8 cellular contexts compared by ENCODE assay signal in genomic region chr5:138492552-138493045, GRCh38. TPM values are rescaled to one million over a fixed set of nuclear protein-coding genes. Genes with fewer than 3 reads are reported as not detected.
A peak's percentile ranks its signal among the peaks of the same experiment; 100 is the strongest.
DNase-seq lines count a peak whose midpoint lies in the region; ATAC-seq, FAIRE-seq and TF ChIP-seq lines count a peak whose summit lies in the region.

No MANE protein-coding gene starts in this region.

- peak overlapping the region; percentile 75 to 82 (median 79) for H3K4me3 ChIP-seq in HepG2 (replicated peaks in 1 of 3; ENCODE audit: insufficient read depth in 1 of 3, low read depth in 2 of 3, low read length in 3 of 3)
- peak overlapping the region; percentile 53 to 65 for H3K4me3 ChIP-seq in testis

- H3K36me3 ChIP-seq in HepG2 (replicated peaks in 1 of 2; ENCODE audit: control insufficient read depth in 1 of 2, insufficient read depth in 2 of 2, low read length in 2 of 2) (no peaks in the 10 kb centered on the region; a peak in 1 of 5 replicates), testis (ENCODE audit: low read depth, missing control alignments) (no peaks in the 10 kb centered on the region)

- no peak for ATAC-seq in activated naive CD8-positive, alpha-beta T cell treated with anti-CD3 and anti-CD28 coated beads, Interleukin-2, amount 10 ng/mL, durations not matched to agents 7 days and 5 days (ENCODE audit: low read depth)
- no peak for ATAC-seq in HepG2
- ATAC-seq in activated CD4-positive, CD25-positive, alpha-beta regulatory T cell treated with anti-CD3 and anti-CD28 coated beads, Interleukin-2, amount 50 U/mL, for 24 hours, result no peak

- H3K27me3 ChIP-seq in HepG2 (ENCODE audit: control insufficient read depth in 1 of 2, insufficient read depth in 2 of 2, low read length in 2 of 2), result peaks cover 4 to 35% of the 10 kb centered on the region in 2 experiments; a peak in 4 of 5 replicates
- no peaks in the 10 kb centered on the region for H3K27me3 ChIP-seq in testis

- H3K4me1 ChIP-seq in HepG2 (ENCODE audit: insufficient read depth, low read length) (peaks cover 53% of the 10 kb centered on the region), testis (peaks cover 24% of the 10 kb centered on the region)

- no peaks in the 10 kb centered on the region for H3K79me2 ChIP-seq in HepG2 (ENCODE audit: insufficient read depth, low read length)

- TSS peak; percentile 86 for BruUV-seq in HepG2 (replicated peaks; lab: Mats Ljungman, UMichigan)

- no peak for TF ChIP-seq RAD21 in HepG2 (CRISPR knock-in tag; IDR thresholded peaks at IDR 0.05)

- peak overlapping the region; percentile 80 for H3K27ac Mint-ChIP-seq in T-helper 2 cell treated with Interferon-gamma antibody and Interleukin-4, amounts not matched to agents 5 μg/mL and 100 μg/mL, for 36 hours
- peak overlapping the region; percentile 83 for H3K27ac Mint-ChIP-seq in activated naive CD8-positive, alpha-beta T cell treated with anti-CD3 and anti-CD28 coated beads, Interleukin-2, amount 10 ng/mL, durations not matched to agents 7 days and 5 days

- POLR2A ChIA-PET in activated naive CD8-positive, alpha-beta T cell treated with anti-CD3 and anti-CD28 coated beads, Interleukin-2, amount 10 ng/mL, durations not matched to agents 7 days and 5 days (lab: Charles Lee), result interaction anchor here (0.6 to 1.2 kb wide), 2 partner anchors 22 to 28 kb away, joined by 3 to 13 read pairs; partner anchors contain the start of gene EGR1
- POLR2A ChIA-PET in HepG2 (lab: Yijun Ruan, JAX), result interaction anchor here (0.7 to 3.5 kb wide), 15 partner anchors 10 to 140 kb away, joined by 3 to 58 read pairs (median 4); partner anchors contain the start of genes EGR1, ETF1 and KDM3B

- H3K27ac ChIP-seq in HepG2 (ENCODE audit: extremely low read length, insufficient read depth, low read length) (peak overlapping the region; percentile 87), testis (peak overlapping the region; percentile 31 to 63)

- intact Hi-C loops in HepG2 (cut with micrococcal nuclease; ENCODE audit: unreplicated experiment) (loop anchor here (1.0 kb wide), 1 partner anchor 27 kb away; the partner anchor contains the start of gene EGR1), testis (cut with DNase I; ENCODE audit: low total_unique reads) (no loop called here)

- H3K9me3 ChIP-seq in HepG2 (ENCODE audit: low read length) (no peaks in the 10 kb centered on the region), testis (no peaks in the 10 kb centered on the region)

- TF ChIP-seq CTCF in HepG2 (CRISPR knock-in tag; IDR thresholded peaks at IDR 0.05) (no peak), testis (IDR thresholded peaks at IDR 0.05) (no peak)

- in situ Hi-C loops in HepG2 (cut with HindIII; ENCODE audit: extremely low pct_ligation_motif_present, low pct_unique_long_range_greater_than_20kb), result no loop called here

- peak overlapping the region; percentile 83 for H3K9ac ChIP-seq in HepG2 (ENCODE audit: insufficient read depth, low read depth, low read length)

- DNase-seq in T-helper 2 cell treated with Interferon-gamma antibody and Interleukin-4, amounts not matched to agents 5 μg/mL and 100 μg/mL, for 36 hours (ENCODE audit: low spot score), result no peak
- no peak for DNase-seq in T-helper 2 cell
- DNase-seq in activated naive CD8-positive, alpha-beta T cell treated with anti-CD3 and anti-CD28 coated beads, Interleukin-2, amount 10 ng/mL, durations not matched to agents 7 days and 5 days, result no peak
- no peak for DNase-seq in HepG2 (ENCODE audit: low spot score)
- DNase-seq in testis, result no peak
- DNase-seq in NCI-H2029 (lab: John Stamatoyannopoulos, UW), result no peak
- no peak for DNase-seq in stimulated activated CD8-positive, alpha-beta memory T cell treated with anti-CD3 and anti-CD28 coated beads, Interleukin-4, amount 100 ng/mL, for 48 hours

- WGBS in HepG2 (ENCODE audit: low lambda C conversion rate), result under 1% methylated on average over 10 of the region's 10 CpGs
- 0 to 14% methylated on average over 8 to 10 of the region's 10 CpGs for WGBS in testis, 2 donors

- H3K9me3 Mint-ChIP-seq in T-helper 2 cell treated with Interferon-gamma antibody and Interleukin-4, amounts not matched to agents 5 μg/mL and 100 μg/mL, for 36 hours, result no peaks in the 10 kb centered on the region
- no peaks in the 10 kb centered on the region for H3K9me3 Mint-ChIP-seq in activated naive CD8-positive, alpha-beta T cell treated with anti-CD3 and anti-CD28 coated beads, Interleukin-2, amount 10 ng/mL, durations not matched to agents 7 days and 5 days

- no peaks in the 10 kb centered on the region for H4K20me1 ChIP-seq in HepG2 (ENCODE audit: insufficient read depth, low read length)

- H3K36me3 Mint-ChIP-seq in T-helper 2 cell treated with Interferon-gamma antibody and Interleukin-4, amounts not matched to agents 5 μg/mL and 100 μg/mL, for 36 hours (ENCODE audit: low read depth), result no peaks in the 10 kb centered on the region
- H3K36me3 Mint-ChIP-seq in activated naive CD8-positive, alpha-beta T cell treated with anti-CD3 and anti-CD28 coated beads, Interleukin-2, amount 10 ng/mL, durations not matched to agents 7 days and 5 days, result no peaks in the 10 kb centered on the region

- TF ChIP-seq POLR2A in HepG2 (IDR thresholded peaks at IDR 0.05; ENCODE audit: insufficient read depth in 1 of 2, low read depth in 2 of 2, low read length in 2 of 2) (no peak), testis (IDR thresholded peaks at IDR 0.05) (no peak)

- FAIRE-seq in HepG2 (lab: Jason Lieb, UNC), result no peak

- H3K27me3 Mint-ChIP-seq in T-helper 2 cell treated with Interferon-gamma antibody and Interleukin-4, amounts not matched to agents 5 μg/mL and 100 μg/mL, for 36 hours (ENCODE audit: low read depth), result peaks cover 34% of the 10 kb centered on the region
- peaks cover 31% of the 10 kb centered on the region for H3K27me3 Mint-ChIP-seq in activated naive CD8-positive, alpha-beta T cell treated with anti-CD3 and anti-CD28 coated beads, Interleukin-2, amount 10 ng/mL, durations not matched to agents 7 days and 5 days

- TF ChIP-seq EP300 in HepG2 (IDR thresholded peaks at IDR 0.05; ENCODE audit: low read depth in 2 of 2, low read length in 2 of 2), result no peak
- TF ChIP-seq EP300 in HepG2 (CRISPR knock-in tag; IDR thresholded peaks at IDR 0.05; ENCODE audit: borderline replicate concordance), result no peak

- H3K4me1 Mint-ChIP-seq in T-helper 2 cell treated with Interferon-gamma antibody and Interleukin-4, amounts not matched to agents 5 μg/mL and 100 μg/mL, for 36 hours (ENCODE audit: low read depth), result peaks cover 5% of the 10 kb centered on the region
- peaks cover 3% of the 10 kb centered on the region for H3K4me1 Mint-ChIP-seq in activated naive CD8-positive, alpha-beta T cell treated with anti-CD3 and anti-CD28 coated beads, Interleukin-2, amount 10 ng/mL, durations not matched to agents 7 days and 5 days

- no peak overlapping the region for H2AFZ ChIP-seq in HepG2 (ENCODE audit: low read length)

- CTCF ChIA-PET in HepG2 (lab: Yijun Ruan, JAX; ENCODE audit: low intra/inter-chr PET ratio, low total read pairs), result interaction anchor here (1.4 kb wide), 1 partner anchor 29 kb away, joined by 4 read pairs; no protein-coding TSS in a partner anchor

- peak overlapping the region; percentile 92 for H3K4me2 ChIP-seq in HepG2 (ENCODE audit: low read depth, low read length)

- peak overlapping the region; percentile 91 for H3K4me3 Mint-ChIP-seq in T-helper 2 cell treated with Interferon-gamma antibody and Interleukin-4, amounts not matched to agents 5 μg/mL and 100 μg/mL, for 36 hours
- H3K4me3 Mint-ChIP-seq in activated naive CD8-positive, alpha-beta T cell treated with anti-CD3 and anti-CD28 coated beads, Interleukin-2, amount 10 ng/mL, durations not matched to agents 7 days and 5 days, result peak overlapping the region; percentile 93

RNA-seq across cellular contexts. Expression of gene EGR1, which starts 27.3 kb away (rescaled TPM):
- total RNA-seq in activated naive CD8-positive, alpha-beta T cell treated with anti-CD3 and anti-CD28 coated beads, Interleukin-2, amount 10 ng/mL, durations not matched to agents 7 days and 5 days, result 1 to 10 TPM; 4.6 to 5.1 TPM
- total RNA-seq in HepG2 (2016; rRNA removed; fragmentation: Illumina TruSeq; extraction: Trizol) (4.5 and 5.6 TPM in 2 replicates), testis (10 to 100 TPM in 1 of 2 donors, 1 to 10 TPM in 1; 8.7 to 11.9 TPM)
- 1.2 and 1.5 TPM in 2 replicates for total RNA-seq in HepG2 (2016; cell fraction: cytosol; rRNA removed; fragmentation: Illumina TruSeq; extraction: Trizol; ENCODE audit: low read depth)
- 3.9 and 5.3 TPM in 2 replicates for total RNA-seq in HepG2 (2016; cell fraction: insoluble cytoplasmic fraction; rRNA removed; fragmentation: Illumina TruSeq; extraction: Trizol)
- total RNA-seq in HepG2 (2016; cell fraction: membrane; rRNA removed; fragmentation: Illumina TruSeq; extraction: Trizol), result 6.1 and 7.2 TPM in 2 replicates
- 12.2 and 14.1 TPM in 2 replicates for total RNA-seq in HepG2 (2016; cell fraction: nucleus; rRNA removed; fragmentation: Illumina TruSeq; extraction: Trizol)
- polyA plus RNA-seq in HepG2 (2011; rRNA removed) (4.1 and 6.0 TPM in 2 replicates), testis (ENCODE audit: insufficient read depth, low read depth, low replicate concordance) (63.6 TPM)
- 3.2 TPM in 2 replicates for polyA plus RNA-seq in HepG2 (2011; cell fraction: cytosol; rRNA removed)
- polyA plus RNA-seq in HepG2 (2011; cell fraction: nucleus; rRNA removed), result 15.1 and 28.0 TPM in 2 replicates
- 8.0 and 12.9 TPM in 2 replicates for polyA plus RNA-seq in HepG2 (2012)
- 7.1 and 8.0 TPM in 2 replicates for polyA plus RNA-seq in HepG2 (2016; cell fraction: cytosol; fragmentation: Illumina TruSeq; extraction: Trizol; ENCODE audit: low read depth)
- 24.2 and 37.9 TPM in 2 replicates for polyA plus RNA-seq in HepG2 (2016; cell fraction: insoluble cytoplasmic fraction; fragmentation: Illumina TruSeq; extraction: Trizol; ENCODE audit: low read depth)
- 26.2 and 30.0 TPM in 2 replicates for polyA plus RNA-seq in HepG2 (2016; cell fraction: membrane; fragmentation: Illumina TruSeq; extraction: Trizol; ENCODE audit: low read depth)
- 86.2 and 90.3 TPM in 2 replicates for polyA plus RNA-seq in HepG2 (2016; cell fraction: nucleus; fragmentation: Illumina TruSeq; extraction: Trizol; ENCODE audit: insufficient read depth, low read depth)
- 0.91 and 8.0 TPM in 2 replicates for polyA minus RNA-seq in HepG2 (2011; rRNA and poly(A)+ RNA removed; ENCODE audit: low replicate concordance)
- polyA minus RNA-seq in HepG2 (2011; cell fraction: cytosol; rRNA and poly(A)+ RNA removed), result 7.8 and 10.3 TPM in 2 replicates
- 5.7 and 14.2 TPM in 2 replicates for polyA minus RNA-seq in HepG2 (2011; cell fraction: nucleus; rRNA and poly(A)+ RNA removed)

RNA-seq across cellular contexts. Expression of gene ETF1, which starts 50.4 kb away (rescaled TPM):
- total RNA-seq in activated naive CD8-positive, alpha-beta T cell treated with anti-CD3 and anti-CD28 coated beads, Interleukin-2, amount 10 ng/mL, durations not matched to agents 7 days and 5 days, result 10 to 100 TPM; 65.2 to 68.1 TPM
- total RNA-seq in HepG2 (2016; rRNA removed; fragmentation: Illumina TruSeq; extraction: Trizol) (184 and 270 TPM in 2 replicates), testis (10 to 100 TPM; 74.3 to 75.3 TPM)
- 51.8 and 53.7 TPM in 2 replicates for total RNA-seq in HepG2 (2016; cell fraction: cytosol; rRNA removed; fragmentation: Illumina TruSeq; extraction: Trizol; ENCODE audit: low read depth)
- 190 and 264 TPM in 2 replicates for total RNA-seq in HepG2 (2016; cell fraction: insoluble cytoplasmic fraction; rRNA removed; fragmentation: Illumina TruSeq; extraction: Trizol)
- total RNA-seq in HepG2 (2016; cell fraction: membrane; rRNA removed; fragmentation: Illumina TruSeq; extraction: Trizol), result 150 and 153 TPM in 2 replicates
- total RNA-seq in HepG2 (2016; cell fraction: nucleus; rRNA removed; fragmentation: Illumina TruSeq; extraction: Trizol), result 90.0 and 98.4 TPM in 2 replicates
- polyA plus RNA-seq in HepG2 (2011; rRNA removed) (45.3 and 52.1 TPM in 2 replicates), testis (ENCODE audit: insufficient read depth, low read depth, low replicate concordance) (103 TPM)
- polyA plus RNA-seq in HepG2 (2011; cell fraction: cytosol; rRNA removed), result 30.2 and 38.0 TPM in 2 replicates
- polyA plus RNA-seq in HepG2 (2011; cell fraction: nucleus; rRNA removed), result 22.1 and 27.0 TPM in 2 replicates
- polyA plus RNA-seq in HepG2 (2012), result 73.5 and 77.9 TPM in 2 replicates
- polyA plus RNA-seq in HepG2 (2016; cell fraction: cytosol; fragmentation: Illumina TruSeq; extraction: Trizol; ENCODE audit: low read depth), result 58.4 and 64.0 TPM in 2 replicates
- 240 and 256 TPM in 2 replicates for polyA plus RNA-seq in HepG2 (2016; cell fraction: insoluble cytoplasmic fraction; fragmentation: Illumina TruSeq; extraction: Trizol; ENCODE audit: low read depth)
- 110 and 111 TPM in 2 replicates for polyA plus RNA-seq in HepG2 (2016; cell fraction: membrane; fragmentation: Illumina TruSeq; extraction: Trizol; ENCODE audit: low read depth)
- polyA plus RNA-seq in HepG2 (2016; cell fraction: nucleus; fragmentation: Illumina TruSeq; extraction: Trizol; ENCODE audit: insufficient read depth, low read depth), result 129 and 137 TPM in 2 replicates
- 28.2 and 68.1 TPM in 2 replicates for polyA minus RNA-seq in HepG2 (2011; rRNA and poly(A)+ RNA removed; ENCODE audit: low replicate concordance)
- 50.5 and 61.1 TPM in 2 replicates for polyA minus RNA-seq in HepG2 (2011; cell fraction: cytosol; rRNA and poly(A)+ RNA removed)
- 51.4 and 66.6 TPM in 2 replicates for polyA minus RNA-seq in HepG2 (2011; cell fraction: nucleus; rRNA and poly(A)+ RNA removed)

RNA-seq across cellular contexts. Expression of gene REEP2, which starts 53.7 kb away (rescaled TPM):
- total RNA-seq in activated naive CD8-positive, alpha-beta T cell treated with anti-CD3 and anti-CD28 coated beads, Interleukin-2, amount 10 ng/mL, durations not matched to agents 7 days and 5 days, result 1 to 10 TPM; 1.3 to 1.5 TPM
- total RNA-seq in HepG2 (2016; rRNA removed; fragmentation: Illumina TruSeq; extraction: Trizol), result 3.8 and 5.3 TPM in 2 replicates
- 9.0 and 9.4 TPM in 2 replicates for total RNA-seq in HepG2 (2016; cell fraction: cytosol; rRNA removed; fragmentation: Illumina TruSeq; extraction: Trizol; ENCODE audit: low read depth)
- total RNA-seq in HepG2 (2016; cell fraction: insoluble cytoplasmic fraction; rRNA removed; fragmentation: Illumina TruSeq; extraction: Trizol), result 3.9 and 5.8 TPM in 2 replicates
- 14.7 TPM in 2 replicates for total RNA-seq in HepG2 (2016; cell fraction: membrane; rRNA removed; fragmentation: Illumina TruSeq; extraction: Trizol)
- total RNA-seq in HepG2 (2016; cell fraction: nucleus; rRNA removed; fragmentation: Illumina TruSeq; extraction: Trizol), result 3.5 and 4.5 TPM in 2 replicates
- polyA plus RNA-seq in HepG2 (2011; rRNA removed), result 7.8 and 9.2 TPM in 2 replicates
- 6.4 and 8.0 TPM in 2 replicates for polyA plus RNA-seq in HepG2 (2011; cell fraction: cytosol; rRNA removed)
- polyA plus RNA-seq in HepG2 (2011; cell fraction: nucleus; rRNA removed), result 11.6 and 14.0 TPM in 2 replicates
- polyA plus RNA-seq in HepG2 (2012), result 6.1 and 6.7 TPM in 2 replicates
- polyA plus RNA-seq in HepG2 (2016; cell fraction: cytosol; fragmentation: Illumina TruSeq; extraction: Trizol; ENCODE audit: low read depth), result 19.5 and 20.0 TPM in 2 replicates
- 6.3 and 6.4 TPM in 2 replicates for polyA plus RNA-seq in HepG2 (2016; cell fraction: insoluble cytoplasmic fraction; fragmentation: Illumina TruSeq; extraction: Trizol; ENCODE audit: low read depth)
- 24.8 and 25.5 TPM in 2 replicates for polyA plus RNA-seq in HepG2 (2016; cell fraction: membrane; fragmentation: Illumina TruSeq; extraction: Trizol; ENCODE audit: low read depth)
- polyA plus RNA-seq in HepG2 (2016; cell fraction: nucleus; fragmentation: Illumina TruSeq; extraction: Trizol; ENCODE audit: insufficient read depth, low read depth), result 14.2 and 15.5 TPM in 2 replicates
- 11.3 TPM in 1 of 2 replicates, not detected in the other for polyA minus RNA-seq in HepG2 (2011; rRNA and poly(A)+ RNA removed; ENCODE audit: low replicate concordance)
- polyA minus RNA-seq in HepG2 (2011; cell fraction: cytosol; rRNA and poly(A)+ RNA removed), result 4.0 and 5.3 TPM in 2 replicates
- 3.1 and 6.0 TPM in 2 replicates for polyA minus RNA-seq in HepG2 (2011; cell fraction: nucleus; rRNA and poly(A)+ RNA removed)
- 10 to 100 TPM; 15.7 to 18.3 TPM for total RNA-seq in testis
- polyA plus RNA-seq in testis (ENCODE audit: insufficient read depth, low read depth, low replicate concordance), result 13.5 TPM
